ENCODE assay signal across 9 cellular contexts in the genomic region with DNA sequence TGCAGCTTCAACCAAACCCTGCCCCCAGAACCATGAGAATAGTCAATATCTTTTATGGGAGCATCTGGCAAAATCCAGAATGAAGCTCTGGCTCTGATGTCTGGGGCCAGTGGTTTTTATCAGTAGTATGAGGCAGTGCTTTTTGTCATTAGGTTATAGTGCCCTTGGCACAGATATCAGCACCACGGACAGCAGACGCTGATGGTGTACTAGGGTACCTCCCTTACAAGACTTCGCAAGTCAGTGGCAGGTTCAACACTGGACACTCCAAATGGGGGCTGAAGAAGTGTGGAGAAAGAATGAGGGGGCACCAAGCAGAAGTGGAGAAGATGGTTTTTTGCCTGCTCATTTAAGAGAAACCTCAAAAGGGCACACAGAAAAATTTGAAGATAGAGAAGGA.
DNase-seq lines count a peak whose midpoint lies in the region; ATAC-seq and TF ChIP-seq lines count a peak whose summit lies in the region.
"Had no signal": no experiment of that assay in that cellular context is flagged by ENCODE, and none has a peak within 500 bp of the region (broad histone marks: within the 10 kb centered on the region; RNA-seq: fewer than 3 reads in every experiment).

No MANE protein-coding gene starts in this region.

- no peaks in the 10 kb centered on the region for H3K36me3 ChIP-seq in aorta (ENCODE audit: control insufficient read depth in 1 of 2, insufficient read depth in 2 of 2, low read length in 1 of 2)

- no peak for TF ChIP-seq CTCF in HFF-Myc (IDR thresholded peaks at IDR 0.05; ENCODE audit: low read depth, low read length, missing control alignments)

- WGBS in aorta, 2 donors, result 11 to 12% methylated on average over 3 of the region's 3 CpGs

- DNase-seq in Daoy (ENCODE audit: low read depth) (peak; percentile 72), HFF-Myc (ENCODE audit: extremely low read depth, low read depth) (peak; percentile 39), SW480 (ENCODE audit: low spot score) (peak; percentile 38), iPS DF 19.7 (ENCODE audit: low read depth, low spot score) (peak; percentile 28), NCI-H1048 (lab: John Stamatoyannopoulos, UW) (no peak), aorta (no peak), NCI-H774 (lab: John Stamatoyannopoulos, UW) (no peak), NCI-H526 treated with DMSO at 0.1 percent for 48 hours (lab: John Stamatoyannopoulos, UW) (no peak)
- DNase-seq: NCI-H187 treated with DMSO at 0.1 percent for 48 hours had no signal

- no peak overlapping the region for H3K27ac ChIP-seq in aorta (ENCODE audit: low read depth in 1 of 2, low read length in 2 of 2)

- intact Hi-C loops in aorta (cut with DNase I), result no loop called here

- H3K4me3 ChIP-seq in HFF-Myc (replicated peaks; ENCODE audit: low read depth, low read length) (no peak overlapping the region), aorta (ENCODE audit: low read length in 2 of 2) (no peak overlapping the region)

- H3K27me3 ChIP-seq in aorta (ENCODE audit: control insufficient read depth in 1 of 2, insufficient read depth in 2 of 2, low read length in 1 of 2), result no peaks in the 10 kb centered on the region

- ATAC-seq in aorta (ENCODE audit: low FRiP score), result no peak

- no peaks in the 10 kb centered on the region for H3K9me3 ChIP-seq in aorta (ENCODE audit: control insufficient read depth, low read length)

- no peaks in the 10 kb centered on the region for H3K4me1 ChIP-seq in aorta (ENCODE audit: control insufficient read depth in 1 of 2, insufficient read depth in 2 of 2, low read length in 2 of 2)

Comparison
In these comparisons a context has a peak if more than half of its experiments do, and no peak if none do; other contexts are left out.
1. DNase-seq: peak in Daoy (single experiment), HFF-Myc (single experiment), SW480 (single experiment) and iPS DF 19.7 (single experiment); none in NCI-H1048 (single experiment), aorta (0 of 2), NCI-H774 (single experiment) and NCI-H526 treated with DMSO at 0.1 percent for 48 hours (single experiment).